ENCODE assay signal across 12 cellular contexts in the genomic region with DNA sequence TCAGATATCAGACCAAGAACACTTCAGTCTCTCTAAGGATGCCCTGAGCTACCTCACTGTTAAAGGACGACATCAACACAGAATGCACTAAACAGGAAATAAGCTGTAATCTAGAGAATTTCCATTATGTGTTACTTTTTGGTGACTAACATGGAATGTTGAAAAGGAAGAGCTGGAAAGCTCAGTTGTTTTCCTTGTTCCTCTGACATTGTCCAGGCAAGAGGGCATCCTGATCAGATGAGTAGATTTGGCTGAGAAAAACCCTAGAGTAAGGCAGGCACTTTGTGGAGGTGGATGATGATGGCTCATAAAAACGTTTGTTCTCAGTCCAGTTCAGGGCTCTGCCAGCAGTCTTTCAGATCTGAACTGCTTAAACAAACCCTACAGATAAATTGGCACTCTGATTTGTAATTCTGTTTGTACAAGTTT. TPM values are rescaled to one million over a fixed set of nuclear protein-coding genes. Genes with fewer than 3 reads are reported as not detected.
DNase-seq lines count a peak whose midpoint lies in the region; ATAC-seq, FAIRE-seq and TF ChIP-seq lines count a peak whose summit lies in the region.
"Had no signal": no experiment of that assay in that cellular context is flagged by ENCODE, and none has a peak within 500 bp of the region (broad histone marks: within the 10 kb centered on the region; RNA-seq: fewer than 3 reads in every experiment).

No MANE protein-coding gene starts in this region.

- H3K36me3 Mint-ChIP-seq in immature natural killer cell: peaks cover 3 to 11% (median 9%) of the 10 kb centered on the region in 3 donors

- H3K27me3 ChIP-seq in bronchial epithelial cell (ENCODE audit: control insufficient read depth, insufficient read depth, low read length): no peaks in the 10 kb centered on the region
- no peaks in the 10 kb centered on the region for H3K27me3 ChIP-seq in right lobe of liver

- 0% methylated on average over 2 of the region's 2 CpGs for WGBS in right lobe of liver (ENCODE audit: insufficient coverage, low coverage, low lambda C conversion rate, missing lambda C conversion rate)

- H3K9me3 Mint-ChIP-seq in immature natural killer cell: no peaks in the 10 kb centered on the region

- no peak overlapping the region for H3K4me3 Mint-ChIP-seq in immature natural killer cell

- H3K27me3 Mint-ChIP-seq in immature natural killer cell (ENCODE audit: low read depth in 3 of 3): no peaks in the 10 kb centered on the region

- no peak for TF ChIP-seq POLR2A in right lobe of liver (IDR thresholded peaks at IDR 0.05)

- intact Hi-C loops in right lobe of liver (cut with DNase I): no loop called here

- peak; percentile 71 for DNase-seq in EL
- DNase-seq in LHCN-M2 (ENCODE audit: low read depth): peak; percentile 15
- peak; percentile 54 for DNase-seq in bronchial epithelial cell (ENCODE audit: low read depth)
- DNase-seq in right lobe of liver: peak in 1 of 3 donors; percentile 61
- DNase-seq in anterior cingulate cortex (lab: John Stamatoyannopoulos, UW): no peak
- DNase-seq in immature natural killer cell: no peak
- DNase-seq: Calu3, substantia nigra, T-helper 2 cell had no signal

- peak; percentile 88 to 94 (median 92) for ATAC-seq in right lobe of liver
- no peak for ATAC-seq in HG03521 (IDR thresholded peaks at IDR 0.05; ENCODE audit: unreplicated experiment)
- ATAC-seq in HG03432 (IDR thresholded peaks at IDR 0.05; ENCODE audit: unreplicated experiment): no peak

- peaks cover 0 to 10% (median 4%) of the 10 kb centered on the region in 4 donors for H3K4me1 ChIP-seq in right lobe of liver

- H3K4me3 ChIP-seq in bronchial epithelial cell (ENCODE audit: low read depth, low read length) (no peak overlapping the region), right lobe of liver (no peak overlapping the region)

- no peaks in the 10 kb centered on the region for H3K4me1 Mint-ChIP-seq in immature natural killer cell

- TF ChIP-seq CTCF in bronchial epithelial cell (IDR thresholded peaks at IDR 0.05; ENCODE audit: insufficient read depth, low read length, severe bottlenecking): no peak
- TF ChIP-seq CTCF in right lobe of liver (IDR thresholded peaks at IDR 0.05): no peak

- peak overlapping the region in 1 of 6 donors; percentile 43 for H3K27ac Mint-ChIP-seq in immature natural killer cell

- H3K9me3 ChIP-seq in right lobe of liver: no peaks in the 10 kb centered on the region

- no peak for FAIRE-seq in bronchial epithelial cell (lab: Jason Lieb, UNC)
- FAIRE-seq: GM12892 had no signal

- peak overlapping the region in 1 of 3 donors; percentile 8 for H3K27ac ChIP-seq in right lobe of liver

- H3K36me3 ChIP-seq in bronchial epithelial cell (ENCODE audit: control insufficient read depth, insufficient read depth, low read length) (no peaks in the 10 kb centered on the region), right lobe of liver (peaks cover 0 to under 1% (median 0%) of the 10 kb centered on the region in 4 donors)

RNA-seq across cellular contexts. Expression of a gene that starts 34.0 kb away (rescaled TPM):
- total RNA-seq in LHCN-M2 (2014; rRNA removed) (2.6 and 3.2 TPM in 2 replicates), bronchial epithelial cell (5.1 and 8.4 TPM in 2 replicates), right lobe of liver (10 to 100 TPM in 1 of 6 experiments, 1 to 10 TPM in 5; 2.2 to 10.4 (median 3.4) TPM)
- 1.00 TPM for polyA plus RNA-seq in LHCN-M2 (2012)
- polyA plus RNA-seq in immature natural killer cell: 1 to 10 TPM; 5.1 to 5.5 (median 5.3) TPM

RNA-seq across cellular contexts. Expression of a gene that starts 34.2 kb away (rescaled TPM):
- total RNA-seq in LHCN-M2 (2014; rRNA removed): 0.06 and 0.69 TPM in 2 replicates
- 1.1 TPM for polyA plus RNA-seq in LHCN-M2 (2012)
- total RNA-seq in bronchial epithelial cell: 0.26 and 0.64 TPM in 2 replicates
- total RNA-seq in right lobe of liver: 1 to 10 TPM in 1 of 6 experiments, under 1 TPM in 5; 0.31 to 1.1 (median 0.78) TPM
- 1 to 10 TPM in 1 of 3 donors, under 1 TPM in 2; 0.68 to 1.7 (median 0.83) TPM for polyA plus RNA-seq in immature natural killer cell

RNA-seq across cellular contexts. Expression of a gene that starts 45.9 kb away (rescaled TPM):
- 17.1 and 22.8 TPM in 2 replicates for total RNA-seq in LHCN-M2 (2014; rRNA removed)
- 28.0 TPM for polyA plus RNA-seq in LHCN-M2 (2012)
- total RNA-seq in bronchial epithelial cell: 35.5 and 54.4 TPM in 2 replicates
- 10 to 100 TPM; 35.6 to 60.8 (median 49.8) TPM for total RNA-seq in right lobe of liver
- 10 to 100 TPM in 1 of 3 donors, 1 to 10 TPM in 2; 3.8 to 10.7 (median 4.7) TPM for polyA plus RNA-seq in immature natural killer cell

Comparison
In these comparisons a context has a peak if more than half of its experiments do, and no peak if none do; other contexts are left out.
1. DNase-seq: peak in EL (single experiment), LHCN-M2 (single experiment) and bronchial epithelial cell (single experiment); none in anterior cingulate cortex (0 of 58) and immature natural killer cell (0 of 3).
2. ATAC-seq: peak in right lobe of liver (4 of 4); none in HG03521 (single experiment) and HG03432 (single experiment).